In genomic region chr20:5544702-5545101, GRCh38 we compare ENCODE assay signal across 15 cellular contexts.
"Had no signal": no experiment of that assay in that cellular context is flagged by ENCODE, and none has a peak within 500 bp of the region (broad histone marks: within the 10 kb centered on the region; RNA-seq: fewer than 3 reads in every experiment).

No MANE protein-coding gene starts in this region.

- ATAC-seq: left lung; naive thymus-derived CD8-positive, alpha-beta T cell; T-cell had no signal

- H3K27me3 Mint-ChIP-seq: activated naive CD8-positive, alpha-beta T cell treated with anti-CD3 and anti-CD28 coated beads, Interleukin-2, amount 10 ng/mL, durations not matched to agents 7 days and 5 days; naive thymus-derived CD8-positive, alpha-beta T cell; T-cell had no signal

- H3K27ac Mint-ChIP-seq: activated naive CD8-positive, alpha-beta T cell treated with anti-CD3 and anti-CD28 coated beads, Interleukin-2, amount 10 ng/mL, durations not matched to agents 7 days and 5 days had no signal

- H3K4me3 Mint-ChIP-seq: activated naive CD8-positive, alpha-beta T cell treated with anti-CD3 and anti-CD28 coated beads, Interleukin-2, amount 10 ng/mL, durations not matched to agents 7 days and 5 days; naive thymus-derived CD8-positive, alpha-beta T cell; T-cell had no signal

- H3K9me3 Mint-ChIP-seq: activated naive CD8-positive, alpha-beta T cell treated with anti-CD3 and anti-CD28 coated beads, Interleukin-2, amount 10 ng/mL, durations not matched to agents 7 days and 5 days; naive thymus-derived CD8-positive, alpha-beta T cell; T-cell had no signal

- DNase-seq: activated CD4-positive, CD25-positive, alpha-beta regulatory T cell treated with anti-CD3 and anti-CD28 coated beads, Interleukin-2, amount 50 U/mL, for 72 hours; activated naive CD8-positive, alpha-beta T cell treated with anti-CD3 and anti-CD28 coated beads, Interleukin-2, amount 10 ng/mL, durations not matched to agents 7 days and 5 days; amygdala; dermis blood vessel endothelial cell; effector CD8-positive, alpha-beta T cell; erythroblast; foreskin fibroblast; left lung; naive thymus-derived CD8-positive, alpha-beta T cell; ovary; stimulated activated CD4-positive, alpha-beta T cell treated with anti-CD3 and anti-CD28 coated beads, Interleukin-1b, Interleukin-23, amount 100 ng/mL, for 48 hours; T-cell; testis; trophoblast cell; WERI-Rb-1 had no signal
